In the genomic region with DNA sequence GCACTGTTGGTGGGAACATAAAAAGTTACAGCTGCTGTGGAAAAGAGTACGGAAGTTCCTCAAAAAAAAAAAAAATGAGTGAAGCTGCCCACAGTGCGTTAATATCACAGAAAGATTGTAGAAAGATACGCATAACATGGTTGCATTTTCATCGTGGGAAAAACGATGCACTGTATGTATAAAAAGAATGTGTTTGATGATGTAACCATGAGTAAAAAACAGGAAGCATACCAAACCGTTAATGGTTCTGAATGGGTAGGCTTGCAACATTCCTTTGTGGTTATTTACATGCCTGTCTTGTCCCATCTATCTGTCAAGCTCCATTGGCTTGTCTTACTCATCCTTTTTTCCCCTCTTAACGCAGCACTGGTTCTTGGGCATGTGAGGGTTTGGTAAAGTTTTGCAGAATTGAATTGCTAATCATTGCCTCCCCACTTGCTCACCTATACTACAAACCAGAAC, we compare ENCODE assay signal across 10 cellular contexts. TPM values are rescaled to one million over a fixed set of nuclear protein-coding genes. Genes with fewer than 3 reads are reported as not detected.
DNase-seq lines count a peak whose midpoint lies in the region; ATAC-seq and TF ChIP-seq lines count a peak whose summit lies in the region.
"Had no signal": no experiment of that assay in that cellular context is flagged by ENCODE, and none has a peak within 500 bp of the region (broad histone marks: within the 10 kb centered on the region; RNA-seq: fewer than 3 reads in every experiment).

No MANE protein-coding gene starts in this region.

- H3K9me3 ChIP-seq in MG63 (peaks cover 8% of the 10 kb centered on the region), right cardiac atrium (ENCODE audit: control insufficient read depth, low read length) (no peaks in the 10 kb centered on the region)

- H3K36me3 Mint-ChIP-seq in CD14-positive monocyte = peaks cover 0 to 2% of the 10 kb centered on the region in 2 donors

- in situ Hi-C loops in astrocyte of the cerebellum (cut with HindIII; ENCODE audit: low sequenced_read_pairs) = no loop called here

- H3K9me3 Mint-ChIP-seq in CD14-positive monocyte = peaks cover 2 to 25% (median 9%) of the 10 kb centered on the region in 7 donors

- peaks cover 31% of the 10 kb centered on the region for H3K4me1 Mint-ChIP-seq in CD14-positive monocyte

- TF ChIP-seq CTCF in CD14-positive monocyte (IDR thresholded peaks at IDR 0.05) = no peak
- TF ChIP-seq CTCF in astrocyte of the cerebellum (IDR thresholded peaks at IDR 0.05; ENCODE audit: low read depth, low read length, missing control alignments) = no peak

- H3K4me3 ChIP-seq in MG63 (no peak overlapping the region), astrocyte of the cerebellum (ENCODE audit: low read depth, low read length) (no peak overlapping the region), right cardiac atrium (ENCODE audit: low read length) (no peak overlapping the region)

- peak overlapping the region in 1 of 2 donors; percentile 36 for H3K4me3 Mint-ChIP-seq in CD14-positive monocyte

- peak overlapping the region in 4 of 7 donors; percentile 31 to 71 (median 58) for H3K27ac Mint-ChIP-seq in CD14-positive monocyte

- H3K27me3 ChIP-seq in MG63 = no peaks in the 10 kb centered on the region
- H3K27me3 ChIP-seq in right cardiac atrium (ENCODE audit: control insufficient read depth, insufficient read depth) = no peaks in the 10 kb centered on the region

- 69% methylated on average over 7 of the region's 7 CpGs for WGBS in right cardiac atrium

- DNase-seq in CD14-positive monocyte (ENCODE audit: low spot score) (no peak), MG63 (peak; percentile 29), astrocyte of the cerebellum (ENCODE audit: low read depth) (peak; percentile 76), lung microvascular endothelial cell (ENCODE audit: low read depth in 2 of 2) (peak; percentile 79 to 94), T-helper 9 cell (no peak), right cardiac atrium (no peak)
- no peak for DNase-seq in effector CD4-positive, alpha-beta T cell
- DNase-seq: activated CD4-positive, CD25-positive, alpha-beta regulatory T cell treated with anti-CD3 and anti-CD28 coated beads, Interleukin-2, amount 50 U/mL, for 72 hours; DND-41 had no signal

- H3K36me3 ChIP-seq in MG63 = peaks cover 5% of the 10 kb centered on the region

- no peaks in the 10 kb centered on the region for H3K4me1 ChIP-seq in right cardiac atrium (ENCODE audit: control insufficient read depth, insufficient read depth, low read length)

- intact Hi-C loops in CD14-positive monocyte (cut with micrococcal nuclease) (loop anchor here in 1 of 2 donors (10.0 kb wide), 2 partner anchors 83 to 107 kb away; no protein-coding TSS in a partner anchor), right cardiac atrium (cut with DNase I) (loop anchor here (5.0 to 10.0 kb wide), 3 partner anchors 107 to 245 kb away; no protein-coding TSS in a partner anchor)

- peaks cover 1 to 5% (median 2%) of the 10 kb centered on the region in 3 donors for H3K27me3 Mint-ChIP-seq in CD14-positive monocyte (ENCODE audit: low read depth in 3 of 3)

- ATAC-seq in HG02571 (IDR thresholded peaks at IDR 0.05; ENCODE audit: unreplicated experiment) (no peak), right cardiac atrium (no peak)

- H3K27ac ChIP-seq in right cardiac atrium (ENCODE audit: low read length) = no peak overlapping the region

RNA-seq across cellular contexts. Expression of a gene that starts 33.8 kb away (rescaled TPM):
- not detected for polyA plus RNA-seq in CD14-positive monocyte
- total RNA-seq in MG63 (2014; rRNA removed; shearing (Covaris generic); ENCODE audit: low replicate concordance) = 228 and 269 TPM in 2 replicates
- 219 and 225 TPM in 2 replicates for total RNA-seq in lung microvascular endothelial cell
- 1,000 to 10,000 TPM; 2,567 to 3,299 (median 2,969) TPM for total RNA-seq in right cardiac atrium
- polyA plus RNA-seq in right cardiac atrium = 2,307 TPM

Comparison
In these comparisons a context has a peak if more than half of its experiments do, and no peak if none do; other contexts are left out.
1. DNase-seq: peak in MG63 (single experiment), astrocyte of the cerebellum (single experiment) and lung microvascular endothelial cell (2 of 2); none in CD14-positive monocyte (single experiment), effector CD4-positive, alpha-beta T cell (single experiment), T-helper 9 cell (single experiment) and right cardiac atrium (0 of 3).